Comparison of ENCODE assay signal across 19 cellular contexts in genomic region chr21:43761886-43762285, GRCh38. TPM values are rescaled to one million over a fixed set of nuclear protein-coding genes. Genes with fewer than 3 reads are reported as not detected.
DNase-seq lines count a peak whose midpoint lies in the region; ATAC-seq and TF ChIP-seq lines count a peak whose summit lies in the region.
"Had no signal": no experiment of that assay in that cellular context is flagged by ENCODE, and none has a peak within 500 bp of the region (broad histone marks: within the 10 kb centered on the region; RNA-seq: fewer than 3 reads in every experiment).

No MANE protein-coding gene starts in this region.

- H2BK15ac ChIP-seq in neuronal stem cell (ENCODE audit: low read length): no peak overlapping the region

- ATAC-seq in Right ventricle myocardium inferior: no peak
- ATAC-seq in heart left ventricle: no peak
- no peak for ATAC-seq in RWPE2 (ENCODE audit: low read depth)
- ATAC-seq in upper lobe of right lung: no peak
- ATAC-seq: CD8-positive, alpha-beta T cell had no signal

- H3K9me3 ChIP-seq in heart left ventricle: peaks cover 0 to 4% (median 0%) of the 10 kb centered on the region in 12 donors
- H3K9me3 ChIP-seq in RWPE2 (ENCODE audit: severe bottlenecking): no peaks in the 10 kb centered on the region
- no peaks in the 10 kb centered on the region for H3K9me3 ChIP-seq in esophagus (ENCODE audit: control insufficient read depth in 2 of 2, insufficient read depth in 1 of 2, low read depth in 1 of 2, low read length in 1 of 2)
- peaks cover 2 to 5% of the 10 kb centered on the region in 2 donors for H3K9me3 ChIP-seq in neuronal stem cell (replicated peaks in 1 of 2; ENCODE audit: control insufficient read depth in 2 of 2, insufficient read depth in 1 of 2, low read depth in 1 of 2, low read length in 2 of 2)
- H3K9me3 ChIP-seq in upper lobe of right lung: no peaks in the 10 kb centered on the region
- H3K9me3 ChIP-seq: BLaER1, Caco-2 had no signal

- peaks cover 0 to 57% (median 17%) of the 10 kb centered on the region in 9 donors for H3K36me3 ChIP-seq in heart left ventricle
- peaks cover 55% of the 10 kb centered on the region for H3K36me3 ChIP-seq in RWPE2 (ENCODE audit: low read depth)
- peaks cover 6 to 16% of the 10 kb centered on the region in 2 donors for H3K36me3 ChIP-seq in esophagus (ENCODE audit: control insufficient read depth in 2 of 2, insufficient read depth in 2 of 2, low read length in 1 of 2)
- peaks cover 2 to 36% of the 10 kb centered on the region in 2 donors for H3K36me3 ChIP-seq in neuronal stem cell (replicated peaks in 1 of 2; ENCODE audit: control insufficient read depth in 2 of 2, insufficient read depth in 2 of 2, low read length in 2 of 2)
- peaks cover 36% of the 10 kb centered on the region for H3K36me3 ChIP-seq in upper lobe of right lung

- H2BK120ac ChIP-seq in neuronal stem cell (ENCODE audit: low read depth, low read length): no peak overlapping the region

- H4K8ac ChIP-seq in neuronal stem cell (ENCODE audit: low read depth, low read length): no peak overlapping the region

- no peak overlapping the region for H3K14ac ChIP-seq in neuronal stem cell (ENCODE audit: low read length)

- peak overlapping the region; percentile 21 for H3K18ac ChIP-seq in neuronal stem cell (ENCODE audit: low read length)

- H3K23ac ChIP-seq in neuronal stem cell (ENCODE audit: low read depth, low read length, poor library complexity): no peak overlapping the region

- TF ChIP-seq CTCF in heart left ventricle (IDR thresholded peaks at IDR 0.05) (no peak), RWPE2 (IDR thresholded peaks at IDR 0.05; ENCODE audit: poor library complexity, severe bottlenecking) (no peak), upper lobe of right lung (IDR thresholded peaks at IDR 0.05) (no peak)

- peak; percentile 32 for DNase-seq in Right ventricle myocardium inferior (ENCODE audit: missing footprints)
- DNase-seq in heart left ventricle: no peak
- no peak for DNase-seq in RWPE2 (ENCODE audit: low spot score)
- no peak for DNase-seq in neuronal stem cell (ENCODE audit: low spot score)
- DNase-seq in head of caudate nucleus: no peak
- DNase-seq in upper lobe of right lung: no peak
- DNase-seq in foreskin melanocyte: no peak
- DNase-seq: Caco-2; CD4-positive, CD25-positive, alpha-beta regulatory T cell; CD8-positive, alpha-beta T cell; DMS153; DND-41; GM23248; H7; HCEC 1CT had no signal

- H4K91ac ChIP-seq in neuronal stem cell (ENCODE audit: low read depth, low read length, poor library complexity): no peak overlapping the region

- H2BK5ac ChIP-seq in neuronal stem cell (ENCODE audit: low read length): no peak overlapping the region

- no peak overlapping the region for H3K4me2 ChIP-seq in neuronal stem cell (ENCODE audit: insufficient read depth, low read length, poor library complexity, severe bottlenecking)
- H3K4me2 ChIP-seq: BLaER1 had no signal

- H3K27me3 ChIP-seq in heart left ventricle (no peaks in the 10 kb centered on the region), RWPE2 (ENCODE audit: insufficient read depth, poor library complexity, severe bottlenecking) (no peaks in the 10 kb centered on the region), esophagus (ENCODE audit: control insufficient read depth in 1 of 2, insufficient read depth in 2 of 2, low read length in 2 of 2) (no peaks in the 10 kb centered on the region), neuronal stem cell (ENCODE audit: control insufficient read depth in 3 of 3, insufficient read depth in 3 of 3, low read depth in 1 of 3, low read length in 3 of 3) (no peaks in the 10 kb centered on the region), upper lobe of right lung (no peaks in the 10 kb centered on the region)
- H3K27me3 ChIP-seq: BLaER1 had no signal

- H2AK5ac ChIP-seq in neuronal stem cell (ENCODE audit: low read depth, low read length): no peak overlapping the region

- H3K27ac ChIP-seq in heart left ventricle (no peak overlapping the region), RWPE2 (ENCODE audit: poor library complexity, severe bottlenecking) (peak overlapping the region; percentile 66), esophagus (ENCODE audit: low read depth in 2 of 2, low read length in 1 of 2) (peak overlapping the region; percentile 1 to 70), neuronal stem cell (replicated peaks; ENCODE audit: low read length) (no peak overlapping the region), upper lobe of right lung (no peak overlapping the region)
- H3K27ac ChIP-seq: 22Rv1, BLaER1, C4-2B, GM23248 had no signal

- H2AFZ ChIP-seq in neuronal stem cell (ENCODE audit: low read length): no peak overlapping the region
- H2AFZ ChIP-seq: GM23248 had no signal

- H3K79me1 ChIP-seq in neuronal stem cell (ENCODE audit: low read depth, low read length): no peaks in the 10 kb centered on the region

- TF ChIP-seq POLR2A in heart left ventricle (IDR thresholded peaks at IDR 0.05): no peak

- no peak overlapping the region for H3K9ac ChIP-seq in neuronal stem cell (ENCODE audit: low read depth, low read length, poor library complexity)
- H3K9ac ChIP-seq: BLaER1, GM23248 had no signal

- 94 to 95% (median 95%) methylated on average over 18 of the region's 18 CpGs for WGBS in heart left ventricle, 4 donors
- 92 to 93% methylated on average over 18 of the region's 18 CpGs for WGBS in esophagus, 2 donors
- no CpG with 5 or more reads among the region's 18 CpGs for WGBS in neuronal stem cell (ENCODE audit: extremely low coverage in 2 of 2, insufficient read length in 2 of 2, insufficient replicate concordance in 1 of 2), 2 donors

- H2BK12ac ChIP-seq in neuronal stem cell (ENCODE audit: low read length): no peak overlapping the region

- no peak overlapping the region for H3K4me3 ChIP-seq in heart left ventricle
- H3K4me3 ChIP-seq in RWPE2 (ENCODE audit: severe bottlenecking): no peak overlapping the region
- no peak overlapping the region for H3K4me3 ChIP-seq in esophagus (ENCODE audit: low read depth in 1 of 2, low read length in 2 of 2)
- H3K4me3 ChIP-seq in neuronal stem cell (ENCODE audit: low read length in 2 of 2): no peak overlapping the region
- no peak overlapping the region for H3K4me3 ChIP-seq in upper lobe of right lung
- H3K4me3 ChIP-seq: BLaER1, GM23248 had no signal

- peaks cover 0 to 16% (median 0%) of the 10 kb centered on the region in 12 donors for H3K4me1 ChIP-seq in heart left ventricle
- peaks cover 14% of the 10 kb centered on the region for H3K4me1 ChIP-seq in RWPE2 (ENCODE audit: insufficient read depth, poor library complexity, severe bottlenecking)
- peaks cover 0 to 27% of the 10 kb centered on the region in 2 donors for H3K4me1 ChIP-seq in esophagus (ENCODE audit: control insufficient read depth in 2 of 2, insufficient read depth in 2 of 2, low read length in 1 of 2)
- H3K4me1 ChIP-seq in neuronal stem cell (ENCODE audit: control insufficient read depth in 2 of 2, insufficient read depth in 1 of 2, low read depth in 1 of 2, low read length in 2 of 2): peaks cover 2% of the 10 kb centered on the region in 2 donors
- peaks cover 13% of the 10 kb centered on the region for H3K4me1 ChIP-seq in upper lobe of right lung

- intact Hi-C loops in Right ventricle myocardium inferior (cut with DNase I) (no loop called here), heart left ventricle (cut with DNase I) (no loop called here), head of caudate nucleus (cut with DNase I) (no loop called here), upper lobe of right lung (cut with DNase I) (no loop called here)

- H3K4ac ChIP-seq in neuronal stem cell (ENCODE audit: low read length): no peak overlapping the region

RNA-seq across cellular contexts. Expression of gene CSTB, which starts 14.2 kb away (rescaled TPM):
- 44.1 TPM for total RNA-seq in Right ventricle myocardium inferior
- total RNA-seq in heart left ventricle: 10 to 100 TPM in 8 of 9 donors, 1 to 10 TPM in 1; 7.8 to 77.0 (median 35.9) TPM
- 10 to 100 TPM; 36.1 to 72.8 TPM for polyA plus RNA-seq in heart left ventricle
- polyA plus RNA-seq in esophagus: 1,000 to 10,000 TPM; 3,514 to 5,149 TPM
- 86.0 TPM for polyA plus RNA-seq in neuronal stem cell (2013, experiment 1 of 2)
- 88.8 TPM for polyA plus RNA-seq in neuronal stem cell (2013, experiment 2 of 2)
- 148 TPM for total RNA-seq in upper lobe of right lung

RNA-seq across cellular contexts. Expression of gene RRP1, which starts 27.5 kb away (rescaled TPM):
- total RNA-seq in Right ventricle myocardium inferior: 10.1 TPM
- total RNA-seq in heart left ventricle: 10 to 100 TPM in 4 of 9 donors, 1 to 10 TPM in 5; 6.0 to 15.6 (median 9.8) TPM
- polyA plus RNA-seq in heart left ventricle: 10 to 100 TPM in 1 of 2 donors, 1 to 10 TPM in 1; 6.7 to 13.9 TPM
- polyA plus RNA-seq in esophagus: 10 to 100 TPM; 21.0 to 22.5 TPM
- polyA plus RNA-seq in neuronal stem cell (2013, experiment 1 of 2): 18.5 TPM
- polyA plus RNA-seq in neuronal stem cell (2013, experiment 2 of 2): 19.3 TPM
- 19.0 TPM for total RNA-seq in upper lobe of right lung

RNA-seq across cellular contexts. Expression of gene PDXK, which starts 43.0 kb away (rescaled TPM):
- 105 TPM for total RNA-seq in Right ventricle myocardium inferior
- total RNA-seq in heart left ventricle: 100 to 1,000 TPM in 1 of 9 donors, 10 to 100 TPM in 8; 46.5 to 105 (median 79.7) TPM
- polyA plus RNA-seq in heart left ventricle: 10 to 100 TPM; 48.0 to 94.5 TPM
- polyA plus RNA-seq in esophagus: 10 to 100 TPM; 54.7 to 73.4 TPM
- 29.4 TPM for polyA plus RNA-seq in neuronal stem cell (2013, experiment 1 of 2)
- 26.2 TPM for polyA plus RNA-seq in neuronal stem cell (2013, experiment 2 of 2)
- total RNA-seq in upper lobe of right lung: 280 TPM

Comparison
In these comparisons a context has a peak if more than half of its experiments do, and no peak if none do; other contexts are left out.
1. H3K27ac ChIP-seq: peak in RWPE2 (single experiment) and esophagus (2 of 2); none in heart left ventricle (0 of 12), neuronal stem cell (single experiment) and upper lobe of right lung (single experiment).